In genomic region chr15:97248376-97248775, GRCh38 we compare ENCODE assay signal across 29 cellular contexts.
"Had no signal": no experiment of that assay in that cellular context is flagged by ENCODE, and none has a peak within 500 bp of the region (broad histone marks: within the 10 kb centered on the region; RNA-seq: fewer than 3 reads in every experiment).

No MANE protein-coding gene starts in this region.

- H3K4me3 ChIP-seq: adrenal gland, cardiac muscle cell, colonic mucosa had no signal

- H3K4me1 ChIP-seq: adrenal gland, colonic mucosa had no signal

- H3K27me3 ChIP-seq: adrenal gland, cardiac muscle cell, colonic mucosa had no signal

- H3K27ac ChIP-seq: adrenal gland, cardiac muscle cell, colonic mucosa, VCaP had no signal

- H3K36me3 ChIP-seq: adrenal gland, cardiac muscle cell, colonic mucosa had no signal

- H3K9me3 ChIP-seq: adrenal gland, colonic mucosa had no signal

- DNase-seq: activated B cell treated with CpG ODN at 0.5 μM for 24 hours; activated CD4-positive, alpha-beta memory T cell treated with anti-CD3 and anti-CD28 coated beads for 36 hours; activated CD4-positive, alpha-beta T cell treated with anti-CD3 and anti-CD28 coated beads for 4 hours; activated CD4-positive, alpha-beta T cell treated with anti-CD3 and anti-CD28 coated beads, Interleukin-2, amount 10 ng/mL, durations not matched to agents 24 days and 14 days; activated CD4-positive, alpha-beta T cell treated with anti-CD3 and anti-CD28 coated beads, Interleukin-2, amount 50 U/mL, for 1 hour; activated CD4-positive, alpha-beta T cell treated with anti-CD3 and anti-CD28 coated beads, Interleukin-2, amount 50 U/mL, for 4 hours; activated CD4-positive, CD25-positive, alpha-beta regulatory T cell treated with anti-CD3 and anti-CD28 coated beads, Interleukin-2, amount 50 U/mL, for 72 hours; activated CD8-positive, alpha-beta memory T cell treated with anti-CD3 and anti-CD28 coated beads, Interleukin-2, amount 50 U/mL, for 4 hours; activated CD8-positive, alpha-beta T cell treated with anti-CD3 and anti-CD28 coated beads for 36 hours; activated effector memory CD4-positive, alpha-beta T cell treated with anti-CD3 and anti-CD28 coated beads, Interleukin-2, amount 50 U/mL, for 16 hours; activated gamma-delta T cell treated with Interleukin-2 at 50 U/mL for 16 hours; activated naive CD4-positive, alpha-beta T cell; activated naive CD4-positive, alpha-beta T cell treated with anti-CD3 and anti-CD28 coated beads for 36 hours; activated naive CD4-positive, alpha-beta T cell treated with anti-CD3 and anti-CD28 coated beads, Interleukin-2, amount 50 U/mL, for 16 hours; activated naive CD8-positive, alpha-beta T cell treated with anti-CD3 and anti-CD28 coated beads for 36 hours; activated T-cell treated with anti-CD3 and anti-CD28 coated beads for 4 hours; activated T-cell treated with anti-CD3 and anti-CD28 coated beads, Interleukin-2, amount 50 U/mL, for 1 hour; activated T-cell treated with anti-CD3 and anti-CD28 coated beads, Interleukin-2, amount 50 U/mL, for 4 hours; activated T-cell treated with anti-CD3 and anti-CD28 coated beads, Interleukin-2, amount 50 U/mL, for 72 hours; adrenal gland; amniotic stem cell; aorta; caudate nucleus; cerebellar nuclear complex; colonic mucosa; T-helper 17 cell; T-helper 9 cell had no signal
